Comparison of ENCODE assay signal across 1 cellular context in genomic region chr11:120167659-120168058, GRCh38.
TF ChIP-seq lines count a peak whose summit lies in the region.

No MANE protein-coding gene starts in this region.

TF ChIP-seq in HepG2, 621 proteins besides CTCF, POLR2A, EP300 and RAD21:
- TF ChIP-seq LCORL (IDR thresholded peaks at IDR 0.05): peak; percentile 10; the same call in 1 of the 2 replicates
- TF ChIP-seq LCORL (CRISPR knock-in tag; IDR thresholded peaks at IDR 0.05): no peak
- TF ChIP-seq TARDBP (CRISPR knock-in tag; IDR thresholded peaks at IDR 0.05): no peak
